In the genomic region with DNA sequence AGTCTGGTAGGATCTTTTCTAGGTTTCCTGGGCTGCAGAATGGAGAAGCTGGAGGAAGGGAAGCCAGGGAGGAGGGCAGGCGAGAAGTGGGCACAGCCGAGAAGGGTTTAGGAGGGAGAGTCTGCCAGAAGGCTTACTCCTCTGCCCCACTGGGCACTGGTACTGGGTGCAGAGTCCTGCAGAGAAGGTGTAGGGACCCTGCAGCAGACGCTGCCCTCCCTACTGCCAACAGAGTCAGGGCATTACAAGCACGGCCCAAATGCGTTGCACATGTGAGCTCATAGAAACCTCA, we compare ENCODE assay signal across 8 cellular contexts. TPM values are rescaled to one million over a fixed set of nuclear protein-coding genes. Genes with fewer than 3 reads are reported as not detected.
DNase-seq lines count a peak whose midpoint lies in the region; ATAC-seq and TF ChIP-seq lines count a peak whose summit lies in the region.

No MANE protein-coding gene starts in this region.

- H3K4me3 ChIP-seq in MM.1S (ENCODE audit: low read length), result peak overlapping the region; percentile 91
- H3K4me3 ChIP-seq in osteoblast (ENCODE audit: insufficient read depth, low read length), result peak overlapping the region; percentile 90

- H3K4me1 ChIP-seq in MM.1S (ENCODE audit: low read length) (peaks cover 7% of the 10 kb centered on the region; the same call in 1 of the 2 replicates), osteoblast (ENCODE audit: insufficient read depth, low read length) (peaks cover 8% of the 10 kb centered on the region)

- peaks cover 29% of the 10 kb centered on the region for H3K4me1 Mint-ChIP-seq in CD4-positive, alpha-beta T cell (ENCODE audit: low read depth)
- peaks cover 23 to 25% of the 10 kb centered on the region in 2 donors for H3K4me1 Mint-ChIP-seq in effector memory CD8-positive, alpha-beta T cell (ENCODE audit: low read depth in 2 of 2)

- POLR2A ChIA-PET in CD4-positive, alpha-beta T cell (lab: Charles Lee), result interaction anchor here (1.0 to 1.4 kb wide), 4 partner anchors 8 to 346 kb away, joined by 3 to 5 read pairs (median 4); no protein-coding TSS in a partner anchor

- no peaks in the 10 kb centered on the region for H3K9me3 ChIP-seq in CD4-positive, alpha-beta T cell (ENCODE audit: control insufficient read depth, low read length)
- H3K9me3 ChIP-seq in MM.1S (replicated peaks; ENCODE audit: insufficient read depth, low read length) (no peaks in the 10 kb centered on the region), osteoblast (ENCODE audit: low read depth, low read length) (no peaks in the 10 kb centered on the region)

- no peaks in the 10 kb centered on the region for H3F3A ChIP-seq in MM.1S (ENCODE audit: insufficient read depth, low read length)

- H3K27ac ChIP-seq in CD4-positive, alpha-beta T cell (ENCODE audit: low read depth, low read length), result no peak overlapping the region
- H3K27ac ChIP-seq in MM.1S (ENCODE audit: low read length), result no peak overlapping the region
- H3K27ac ChIP-seq in osteoblast (ENCODE audit: low read depth, low read length), result no peak overlapping the region

- H3K4me3 Mint-ChIP-seq in CD4-positive, alpha-beta T cell, result peak overlapping the region; percentile 77
- H3K4me3 Mint-ChIP-seq in effector memory CD8-positive, alpha-beta T cell, result peak overlapping the region; percentile 87 to 94

- no peaks in the 10 kb centered on the region for H3K36me3 Mint-ChIP-seq in CD4-positive, alpha-beta T cell (ENCODE audit: low read depth)
- no peaks in the 10 kb centered on the region for H3K36me3 Mint-ChIP-seq in effector memory CD8-positive, alpha-beta T cell (ENCODE audit: insufficient read depth)

- H2AFZ ChIP-seq in MM.1S (ENCODE audit: low read length) (peak overlapping the region; percentile 84), osteoblast (ENCODE audit: low read length) (peak overlapping the region; percentile 94)

- no peak for ATAC-seq in CD4-positive, alpha-beta T cell (ENCODE audit: poor library complexity)
- ATAC-seq in effector memory CD8-positive, alpha-beta T cell (replicated peaks), result no peak
- ATAC-seq in HG03460 (IDR thresholded peaks at IDR 0.05; ENCODE audit: unreplicated experiment), result no peak
- ATAC-seq in HG03469 (IDR thresholded peaks at IDR 0.05; ENCODE audit: unreplicated experiment), result no peak

- no peak for DNase-seq in CD4-positive, alpha-beta T cell
- no peak for DNase-seq in MM.1S
- no peak for DNase-seq in effector memory CD8-positive, alpha-beta T cell
- DNase-seq in osteoblast (ENCODE audit: insufficient read length, low spot score, missing footprints), result peak; percentile 72
- no peak for DNase-seq in GM20000 (ENCODE audit: low spot score)
- no peak for DNase-seq in effector CD8-positive, alpha-beta T cell (lab: John Stamatoyannopoulos, UW)

- H3K27me3 ChIP-seq in CD4-positive, alpha-beta T cell (ENCODE audit: control insufficient read depth, insufficient read depth, low read length), result no peaks in the 10 kb centered on the region
- H3K27me3 ChIP-seq in MM.1S (replicated peaks; ENCODE audit: insufficient read depth, low read length), result peaks cover 19% of the 10 kb centered on the region
- H3K27me3 ChIP-seq in osteoblast (ENCODE audit: insufficient read depth, low read length), result peaks cover 12% of the 10 kb centered on the region

- peak overlapping the region; percentile 34 for H3K27ac Mint-ChIP-seq in CD4-positive, alpha-beta T cell
- peak overlapping the region; percentile 65 to 70 for H3K27ac Mint-ChIP-seq in effector memory CD8-positive, alpha-beta T cell

- H3K27me3 Mint-ChIP-seq in CD4-positive, alpha-beta T cell, result no peaks in the 10 kb centered on the region
- peaks cover 0 to 19% of the 10 kb centered on the region in 2 donors for H3K27me3 Mint-ChIP-seq in effector memory CD8-positive, alpha-beta T cell

- H3K4me2 ChIP-seq in MM.1S (ENCODE audit: low read depth, low read length), result peak overlapping the region; percentile 88; the same call in 1 of the 2 replicates
- H3K4me2 ChIP-seq in osteoblast (ENCODE audit: insufficient read depth, low read length), result peak overlapping the region; percentile 90

- TF ChIP-seq CTCF in CD4-positive, alpha-beta T cell (IDR thresholded peaks at IDR 0.05), result no peak
- TF ChIP-seq CTCF in MM.1S (IDR thresholded peaks at IDR 0.05; ENCODE audit: low read length) (no peak), osteoblast (IDR thresholded peaks at IDR 0.05; ENCODE audit: extremely low read depth, low read depth, low read length) (no peak), GM20000 (IDR thresholded peaks at IDR 0.05; ENCODE audit: extremely low read depth, missing control alignments) (no peak)

- H3K79me2 ChIP-seq in MM.1S (ENCODE audit: low read length) (peaks cover 15% of the 10 kb centered on the region), osteoblast (ENCODE audit: insufficient read depth, low read length) (peaks cover 35% of the 10 kb centered on the region)

- CTCF ChIA-PET in CD4-positive, alpha-beta T cell (lab: Charles Lee), result no interaction called here

- H4K20me1 ChIP-seq in MM.1S (ENCODE audit: insufficient read depth, low read length) (no peaks in the 10 kb centered on the region), osteoblast (ENCODE audit: insufficient read depth, low read length) (peaks cover 10% of the 10 kb centered on the region)

- H3K9me2 ChIP-seq in MM.1S (replicated peaks; ENCODE audit: insufficient read depth, low read length), result no peaks in the 10 kb centered on the region

- H3K9ac ChIP-seq in MM.1S (ENCODE audit: low read length), result no peak overlapping the region

- no peaks in the 10 kb centered on the region for H3K9me3 Mint-ChIP-seq in CD4-positive, alpha-beta T cell
- H3K9me3 Mint-ChIP-seq in effector memory CD8-positive, alpha-beta T cell, result no peaks in the 10 kb centered on the region

- intact Hi-C loops in CD4-positive, alpha-beta T cell (cut with DNase I, micrococcal nuclease), result loop anchor here in 1 of 2 experiments (5.0 to 10.0 kb wide), 4 partner anchors 150 to 612 kb away; a partner anchor contains a TSS

- H3K36me3 ChIP-seq in MM.1S (replicated peaks; ENCODE audit: insufficient read depth, low read length) (no peaks in the 10 kb centered on the region), osteoblast (ENCODE audit: insufficient read depth, low read length) (no peaks in the 10 kb centered on the region)

RNA-seq across cellular contexts. Expression of a gene that starts 0.7 kb away (rescaled TPM):
- 10 to 100 TPM; 17.5 to 23.0 TPM for total RNA-seq in CD4-positive, alpha-beta T cell
- 82.8 and 87.9 TPM in 2 replicates for total RNA-seq in osteoblast
